Comparison of ENCODE assay signal across 14 cellular contexts in genomic region chr10:76117949-76118348, GRCh38.
A peak's percentile ranks its signal among the peaks of the same experiment; 100 is the strongest.
DNase-seq lines count a peak whose midpoint lies in the region; ATAC-seq and TF ChIP-seq lines count a peak whose summit lies in the region.
"Had no signal": no experiment of that assay in that cellular context is flagged by ENCODE, and none has a peak within 500 bp of the region (broad histone marks: within the 10 kb centered on the region; RNA-seq: fewer than 3 reads in every experiment).

No MANE protein-coding gene starts in this region.

- no peaks in the 10 kb centered on the region for H3F3A ChIP-seq in PC-3 (ENCODE audit: low read length, unreplicated experiment)

- POLR2A ChIA-PET in PC-3 (lab: Charles Lee; ENCODE audit: unreplicated experiment): interaction anchor here (0.6 kb wide), 1 partner anchor 84 kb away, joined by 3 read pairs; no protein-coding TSS in a partner anchor
- POLR2A ChIA-PET in activated CD4-positive, alpha-beta memory T cell treated with anti-CD3 and anti-CD28 coated beads for 36 hours (lab: Charles Lee): no interaction called here

- DNase-seq in Daoy (ENCODE audit: low read depth) (peak; percentile 47), PC-3 (peak; percentile 97), epithelial cell of prostate (ENCODE audit: low read depth, low spot score) (peak; percentile 46), osteoblast (ENCODE audit: insufficient read length, low spot score, missing footprints) (no peak), SKM-1 treated with dmso at 0.1 percent for 144 hours (lab: John Stamatoyannopoulos, UW; ENCODE audit: unreplicated experiment) (no peak), NCI-H2227 (lab: John Stamatoyannopoulos, UW; ENCODE audit: unreplicated experiment) (no peak)
- DNase-seq in activated CD4-positive, alpha-beta memory T cell treated with anti-CD3 and anti-CD28 coated beads for 36 hours: no peak
- no peak for DNase-seq in activated naive CD8-positive, alpha-beta T cell treated with anti-CD3 and anti-CD28 coated beads for 36 hours
- DNase-seq: C1 segment of cervical spinal cord, dermis blood vessel endothelial cell, DMS153, natural killer cell, NCI-H1694 treated with DMSO at 0.1 percent for 48 hours, NCI-H524 had no signal

- no TSS peak for BruUV-seq in PC-3 (replicated peaks; lab: Mats Ljungman, UMichigan)

- H3K4me2 ChIP-seq in PC-3 (ENCODE audit: low read length) (no peak overlapping the region), osteoblast (ENCODE audit: insufficient read depth, low read length) (peak overlapping the region; percentile 47)

- H3K4me3 ChIP-seq in PC-3 (ENCODE audit: low read length): no peak overlapping the region
- no peak overlapping the region for H3K4me3 ChIP-seq in osteoblast (ENCODE audit: insufficient read depth, low read length)

- H3K27ac Mint-ChIP-seq in activated CD4-positive, alpha-beta memory T cell treated with anti-CD3 and anti-CD28 coated beads for 36 hours: no peak overlapping the region
- H3K27ac Mint-ChIP-seq in activated naive CD8-positive, alpha-beta T cell treated with anti-CD3 and anti-CD28 coated beads for 36 hours: no peak overlapping the region
- H3K27ac Mint-ChIP-seq: natural killer cell had no signal

- H3K27me3 ChIP-seq in PC-3 (ENCODE audit: low read length) (peaks cover 37% of the 10 kb centered on the region), osteoblast (ENCODE audit: insufficient read depth, low read length) (no peaks in the 10 kb centered on the region)

- no peak overlapping the region for H3K4me3 Mint-ChIP-seq in activated CD4-positive, alpha-beta memory T cell treated with anti-CD3 and anti-CD28 coated beads for 36 hours
- H3K4me3 Mint-ChIP-seq in activated naive CD8-positive, alpha-beta T cell treated with anti-CD3 and anti-CD28 coated beads for 36 hours: no peak overlapping the region
- H3K4me3 Mint-ChIP-seq: natural killer cell had no signal

- H2AFZ ChIP-seq in PC-3 (ENCODE audit: low read length) (no peak overlapping the region), osteoblast (ENCODE audit: low read length) (no peak overlapping the region)

- no peaks in the 10 kb centered on the region for H3K9me3 Mint-ChIP-seq in activated CD4-positive, alpha-beta memory T cell treated with anti-CD3 and anti-CD28 coated beads for 36 hours
- no peaks in the 10 kb centered on the region for H3K9me3 Mint-ChIP-seq in activated naive CD8-positive, alpha-beta T cell treated with anti-CD3 and anti-CD28 coated beads for 36 hours
- H3K9me3 Mint-ChIP-seq: natural killer cell had no signal

- H3K4me1 Mint-ChIP-seq in activated CD4-positive, alpha-beta memory T cell treated with anti-CD3 and anti-CD28 coated beads for 36 hours (ENCODE audit: low read depth): no peaks in the 10 kb centered on the region
- H3K4me1 Mint-ChIP-seq in activated naive CD8-positive, alpha-beta T cell treated with anti-CD3 and anti-CD28 coated beads for 36 hours: no peaks in the 10 kb centered on the region
- H3K4me1 Mint-ChIP-seq: natural killer cell had no signal

- no peaks in the 10 kb centered on the region for H3K36me3 Mint-ChIP-seq in activated CD4-positive, alpha-beta memory T cell treated with anti-CD3 and anti-CD28 coated beads for 36 hours
- H3K36me3 Mint-ChIP-seq in activated naive CD8-positive, alpha-beta T cell treated with anti-CD3 and anti-CD28 coated beads for 36 hours: no peaks in the 10 kb centered on the region
- H3K36me3 Mint-ChIP-seq: natural killer cell had no signal

- TF ChIP-seq CTCF in PC-3 (conservative IDR thresholded peaks at IDR 0.05; ENCODE audit: low read depth, low read length) (no peak), osteoblast (IDR thresholded peaks at IDR 0.05; ENCODE audit: extremely low read depth, low read depth, low read length) (no peak)

- H3K9me3 ChIP-seq in PC-3 (ENCODE audit: low read length) (no peaks in the 10 kb centered on the region), osteoblast (ENCODE audit: low read depth, low read length) (no peaks in the 10 kb centered on the region)

- CTCF ChIA-PET in PC-3 (lab: Charles Lee): no interaction called here
- CTCF ChIA-PET in activated CD4-positive, alpha-beta memory T cell treated with anti-CD3 and anti-CD28 coated beads for 36 hours (lab: Charles Lee): no interaction called here

- peak; percentile 54 for ATAC-seq in PC-3
- ATAC-seq: natural killer cell had no signal

- H3K79me2 ChIP-seq in PC-3 (ENCODE audit: low read length): no peaks in the 10 kb centered on the region
- H3K79me2 ChIP-seq in osteoblast (ENCODE audit: insufficient read depth, low read length): no peaks in the 10 kb centered on the region

- no peaks in the 10 kb centered on the region for H3K9me2 ChIP-seq in PC-3 (replicated peaks; ENCODE audit: low read length)

- H3K36me3 ChIP-seq in PC-3 (ENCODE audit: low read depth, low read length): no peaks in the 10 kb centered on the region
- H3K36me3 ChIP-seq in osteoblast (ENCODE audit: insufficient read depth, low read length): no peaks in the 10 kb centered on the region

- H3K27ac ChIP-seq in PC-3 (ENCODE audit: low read length): peak overlapping the region; percentile 3
- H3K27ac ChIP-seq in epithelial cell of prostate: no peak overlapping the region
- peak overlapping the region; percentile 59 for H3K27ac ChIP-seq in osteoblast (ENCODE audit: low read depth, low read length)

- H3K27me3 Mint-ChIP-seq in activated CD4-positive, alpha-beta memory T cell treated with anti-CD3 and anti-CD28 coated beads for 36 hours: peaks cover 1% of the 10 kb centered on the region
- H3K27me3 Mint-ChIP-seq in activated naive CD8-positive, alpha-beta T cell treated with anti-CD3 and anti-CD28 coated beads for 36 hours: peaks cover 3% of the 10 kb centered on the region

- H4K20me1 ChIP-seq in PC-3 (ENCODE audit: low read length) (no peaks in the 10 kb centered on the region), osteoblast (ENCODE audit: insufficient read depth, low read length) (no peaks in the 10 kb centered on the region)

- peaks cover 41% of the 10 kb centered on the region for H3K4me1 ChIP-seq in PC-3 (ENCODE audit: insufficient read depth, low read length)
- peaks cover 53% of the 10 kb centered on the region for H3K4me1 ChIP-seq in osteoblast (ENCODE audit: insufficient read depth, low read length)

- intact Hi-C loops in PC-3 (cut with micrococcal nuclease): loop anchor here (10.0 kb wide), 2 partner anchors 713 to 887 kb away; partner anchors contain the start of gene ZNF503
- intact Hi-C loops in activated CD4-positive, alpha-beta memory T cell treated with anti-CD3 and anti-CD28 coated beads for 36 hours (cut with micrococcal nuclease): no loop called here

- H3K9ac ChIP-seq in PC-3 (ENCODE audit: low read length): no peak overlapping the region

Comparison
In these comparisons a context has a peak if more than half of its experiments do, and no peak if none do; other contexts are left out.
1. DNase-seq: peak in Daoy (single experiment), PC-3 (single experiment) and epithelial cell of prostate (single experiment); none in osteoblast (single experiment), SKM-1 treated with dmso at 0.1 percent for 144 hours (single experiment), activated CD4-positive, alpha-beta memory T cell treated with anti-CD3 and anti-CD28 coated beads for 36 hours (single experiment), activated naive CD8-positive, alpha-beta T cell treated with anti-CD3 and anti-CD28 coated beads for 36 hours (single experiment) and NCI-H2227 (single experiment).